ENCODE assay signal across 17 cellular contexts in the genomic region with DNA sequence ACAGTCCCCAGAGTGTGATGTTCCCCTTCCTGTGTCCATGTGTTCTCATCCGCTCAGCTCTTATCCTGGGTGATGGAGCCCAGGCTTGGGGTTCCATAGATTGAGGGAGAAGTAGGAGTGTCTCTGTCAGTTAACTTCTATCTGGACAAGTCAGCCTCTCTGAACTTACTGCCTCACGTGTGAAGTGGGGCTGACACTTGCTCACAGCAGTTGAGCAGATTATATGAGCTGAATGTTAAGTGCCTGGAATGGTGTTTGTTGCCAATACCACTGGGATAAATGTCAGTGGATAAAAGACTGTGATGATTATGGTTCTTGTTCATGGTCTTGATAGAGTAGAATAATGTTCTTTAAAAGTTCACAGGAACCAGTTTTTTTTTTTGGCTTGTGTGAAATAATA. TPM values are rescaled to one million over a fixed set of nuclear protein-coding genes. Genes with fewer than 3 reads are reported as not detected.
"Had no signal": no experiment of that assay in that cellular context is flagged by ENCODE, and none has a peak within 500 bp of the region (broad histone marks: within the 10 kb centered on the region; RNA-seq: fewer than 3 reads in every experiment).

No MANE protein-coding gene starts in this region.

- DNase-seq: activated CD4-positive, alpha-beta memory T cell treated with anti-CD3 and anti-CD28 coated beads, Interleukin-2, amount 10 ng/mL, durations not matched to agents 7 days and 5 days; activated CD8-positive, alpha-beta memory T cell treated with anti-CD3 and anti-CD28 coated beads, Interleukin-2, amount 50 U/mL, for 4 hours; activated naive CD4-positive, alpha-beta T cell treated with anti-CD3 and anti-CD28 coated beads, Interleukin-2, amount 50 U/mL, for 16 hours; anterior cingulate cortex; cerebellar nuclear complex; effector CD8-positive, alpha-beta T cell; foreskin melanocyte; immature natural killer cell; lower lobe of right lung; stimulated activated CD4-positive, alpha-beta T cell treated with anti-CD3 and anti-CD28 coated beads, Interleukin-12 subunit alpha, Interleukin-12 subunit beta, amount 100 ng/mL, for 4 hours; stimulated activated CD4-positive, alpha-beta T cell treated with anti-CD3 and anti-CD28 coated beads, Interleukin-2, amount 100 ng/mL, for 24 hours; thyroid gland; uterus had no signal

- H3K27ac ChIP-seq: lower lobe of right lung, parathyroid adenoma, thyroid gland, uterus had no signal

- H3K9me3 Mint-ChIP-seq: activated CD4-positive, alpha-beta memory T cell treated with anti-CD3 and anti-CD28 coated beads, Interleukin-2, amount 10 ng/mL, durations not matched to agents 7 days and 5 days; immature natural killer cell; mesothelial cell of epicardium had no signal

- H3K27me3 Mint-ChIP-seq: activated CD4-positive, alpha-beta memory T cell treated with anti-CD3 and anti-CD28 coated beads, Interleukin-2, amount 10 ng/mL, durations not matched to agents 7 days and 5 days had no signal

- H3K4me3 Mint-ChIP-seq: activated CD4-positive, alpha-beta memory T cell treated with anti-CD3 and anti-CD28 coated beads, Interleukin-2, amount 10 ng/mL, durations not matched to agents 7 days and 5 days; immature natural killer cell; mesothelial cell of epicardium had no signal

- H3K27me3 ChIP-seq: thyroid gland, uterus had no signal

- H3K27ac Mint-ChIP-seq: mesothelial cell of epicardium had no signal

- H3K9me3 ChIP-seq: lower lobe of right lung, thyroid gland, uterus had no signal

RNA-seq across cellular contexts. Expression of gene EFCAB8, which starts 17.1 kb away (rescaled TPM):
- total RNA-seq: myocyte, SK-MEL-5 had no signal
